ENCODE assay signal across 15 cellular contexts in the genomic region with DNA sequence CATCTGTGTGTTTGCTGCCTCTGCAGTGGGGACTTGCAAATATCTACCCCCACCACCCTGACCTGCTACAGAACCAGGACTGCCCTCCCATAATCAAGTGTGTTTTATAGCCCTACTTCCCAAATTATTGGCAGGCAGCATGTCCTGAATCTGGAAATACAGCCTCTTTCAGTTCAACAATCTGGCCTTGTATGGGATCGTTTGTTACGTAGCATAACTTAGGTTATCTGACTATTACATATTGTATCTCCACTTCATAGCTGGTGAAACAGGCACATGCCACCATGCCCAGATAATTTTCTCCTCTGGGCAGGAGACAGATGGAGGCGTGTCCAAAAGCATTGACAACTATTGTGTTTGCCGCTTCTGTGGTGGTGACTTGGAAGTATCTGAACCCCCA.
A peak's percentile ranks its signal among the peaks of the same experiment; 100 is the strongest.
DNase-seq lines count a peak whose midpoint lies in the region; ATAC-seq and TF ChIP-seq lines count a peak whose summit lies in the region.
"Had no signal": no experiment of that assay in that cellular context is flagged by ENCODE, and none has a peak within 500 bp of the region (broad histone marks: within the 10 kb centered on the region; RNA-seq: fewer than 3 reads in every experiment).

No MANE protein-coding gene starts in this region.

- peak overlapping the region; percentile 73 for H3K27ac Mint-ChIP-seq in activated T-helper 17 cell treated with anti-CD3 and anti-CD28 coated beads, Interleukin-2, amount 50 U/mL, for 72 hours
- peak overlapping the region; percentile 99 for H3K27ac Mint-ChIP-seq in central memory CD8-positive, alpha-beta T cell (ENCODE audit: low read depth)
- H3K27ac Mint-ChIP-seq in activated CD8-positive, alpha-beta memory T cell treated with anti-CD3 and anti-CD28 coated beads, Interleukin-2, amount 10 ng/mL, durations not matched to agents 7 days and 5 days: no peak overlapping the region
- H3K27ac Mint-ChIP-seq: CD4-positive, CD25-positive, alpha-beta regulatory T cell; CD8-positive, alpha-beta T cell had no signal

- H3K4me1 Mint-ChIP-seq in activated T-helper 17 cell treated with anti-CD3 and anti-CD28 coated beads, Interleukin-2, amount 50 U/mL, for 72 hours: peaks cover 6% of the 10 kb centered on the region
- H3K4me1 Mint-ChIP-seq in central memory CD8-positive, alpha-beta T cell: peaks cover 24% of the 10 kb centered on the region
- peaks cover 7% of the 10 kb centered on the region for H3K4me1 Mint-ChIP-seq in activated CD8-positive, alpha-beta memory T cell treated with anti-CD3 and anti-CD28 coated beads, Interleukin-2, amount 10 ng/mL, durations not matched to agents 7 days and 5 days

- H3K4me1 ChIP-seq in HCT116 (ENCODE audit: control insufficient read depth in 1 of 2, insufficient read depth in 2 of 2, low read length in 2 of 2): no peaks in the 10 kb centered on the region
- H3K4me1 ChIP-seq in osteoblast (ENCODE audit: insufficient read depth, low read length): no peaks in the 10 kb centered on the region
- H3K4me1 ChIP-seq: Caco-2 had no signal

- POLR2A ChIA-PET in HCT116 (lab: Charles Lee): no interaction called here

- H3K79me2 ChIP-seq in HCT116 (ENCODE audit: insufficient read depth, low read length) (no peaks in the 10 kb centered on the region), osteoblast (ENCODE audit: insufficient read depth, low read length) (no peaks in the 10 kb centered on the region)

- intact Hi-C loops in HCT116 (cut with micrococcal nuclease): no loop called here

- H3K27me3 Mint-ChIP-seq in activated T-helper 17 cell treated with anti-CD3 and anti-CD28 coated beads, Interleukin-2, amount 50 U/mL, for 72 hours: no peaks in the 10 kb centered on the region
- H3K27me3 Mint-ChIP-seq in central memory CD8-positive, alpha-beta T cell: peaks cover 11% of the 10 kb centered on the region
- peaks cover 3% of the 10 kb centered on the region for H3K27me3 Mint-ChIP-seq in activated CD8-positive, alpha-beta memory T cell treated with anti-CD3 and anti-CD28 coated beads, Interleukin-2, amount 10 ng/mL, durations not matched to agents 7 days and 5 days

- H3K4me3 Mint-ChIP-seq in activated T-helper 17 cell treated with anti-CD3 and anti-CD28 coated beads, Interleukin-2, amount 50 U/mL, for 72 hours: no peak overlapping the region
- H3K4me3 Mint-ChIP-seq in central memory CD8-positive, alpha-beta T cell: no peak overlapping the region
- H3K4me3 Mint-ChIP-seq in activated CD8-positive, alpha-beta memory T cell treated with anti-CD3 and anti-CD28 coated beads, Interleukin-2, amount 10 ng/mL, durations not matched to agents 7 days and 5 days: no peak overlapping the region
- H3K4me3 Mint-ChIP-seq: CD4-positive, CD25-positive, alpha-beta regulatory T cell; CD8-positive, alpha-beta T cell; H9 had no signal

- DNase-seq in HCT116 (ENCODE audit: low read depth, low spot score) (no peak), osteoblast (ENCODE audit: insufficient read length, low spot score, missing footprints) (peak; percentile 41), ecto neural progenitor cell (ENCODE audit: low spot score) (no peak)
- no peak for DNase-seq in central memory CD8-positive, alpha-beta T cell (ENCODE audit: low spot score in 2 of 2)
- DNase-seq in activated CD4-positive, alpha-beta T cell treated with anti-CD3 and anti-CD28 coated beads for 4 hours: no peak
- DNase-seq in activated CD8-positive, alpha-beta memory T cell treated with anti-CD3 and anti-CD28 coated beads, Interleukin-2, amount 10 ng/mL, durations not matched to agents 7 days and 5 days: no peak
- DNase-seq: Caco-2; CD4-positive, CD25-positive, alpha-beta regulatory T cell; CD8-positive, alpha-beta T cell; DMS153; DND-41; GM23248; H9 had no signal

- CTCF ChIA-PET in HCT116 (lab: Charles Lee): no interaction called here
- CTCF ChIA-PET in activated CD8-positive, alpha-beta memory T cell treated with anti-CD3 and anti-CD28 coated beads, Interleukin-2, amount 10 ng/mL, durations not matched to agents 7 days and 5 days (lab: Charles Lee): interaction anchor here (1.2 kb wide), 1 partner anchor 10 kb away, joined by 3 read pairs; no protein-coding TSS in a partner anchor

- H3K36me3 Mint-ChIP-seq in activated T-helper 17 cell treated with anti-CD3 and anti-CD28 coated beads, Interleukin-2, amount 50 U/mL, for 72 hours (ENCODE audit: low read depth): no peaks in the 10 kb centered on the region
- peaks cover 15% of the 10 kb centered on the region for H3K36me3 Mint-ChIP-seq in central memory CD8-positive, alpha-beta T cell (ENCODE audit: insufficient read depth)
- H3K36me3 Mint-ChIP-seq in activated CD8-positive, alpha-beta memory T cell treated with anti-CD3 and anti-CD28 coated beads, Interleukin-2, amount 10 ng/mL, durations not matched to agents 7 days and 5 days: peaks cover 3% of the 10 kb centered on the region
- H3K36me3 Mint-ChIP-seq: CD4-positive, CD25-positive, alpha-beta regulatory T cell; CD8-positive, alpha-beta T cell had no signal

- H3K27ac ChIP-seq in HCT116 (ENCODE audit: low read depth, low read length) (no peak overlapping the region), osteoblast (ENCODE audit: low read depth, low read length) (no peak overlapping the region)
- H3K27ac ChIP-seq: C4-2B, GM23248 had no signal

- RAD21 ChIA-PET in HCT116 (lab: Charles Lee; ENCODE audit: low non-redundant PET in 1 of 2, low total read pairs in 2 of 2, uncharacterized antibody in 2 of 2, unreplicated experiment in 2 of 2): no interaction called here

- TF ChIP-seq POLR2A in HCT116 (IDR thresholded peaks at IDR 0.05; ENCODE audit: borderline replicate concordance, extremely low read depth, insufficient read depth, insufficient read length): no peak

- H3K4me2 ChIP-seq in HCT116 (ENCODE audit: low read length): no peak overlapping the region
- no peak overlapping the region for H3K4me2 ChIP-seq in osteoblast (ENCODE audit: insufficient read depth, low read length)

- H3K9ac ChIP-seq in HCT116 (ENCODE audit: low read length): no peak overlapping the region
- H3K9ac ChIP-seq: GM23248 had no signal

- BruUV-seq in HCT116 (replicated peaks; lab: Mats Ljungman, UMichigan): no TSS peak

- H3K9me3 ChIP-seq in HCT116 (ENCODE audit: control insufficient read depth in 1 of 2, insufficient read depth in 1 of 2, low read depth in 1 of 2, low read length in 2 of 2) (peaks cover 0 to 9% of the 10 kb centered on the region in 2 experiments; a peak in 1 of 4 replicates), osteoblast (ENCODE audit: low read depth, low read length) (no peaks in the 10 kb centered on the region)

- no peak for TF ChIP-seq CTCF in HCT116 (IDR thresholded peaks at IDR 0.05 in 2 of 3, conservative IDR thresholded peaks at IDR 0.05 in 1 of 3; ENCODE audit: borderline replicate concordance in 1 of 3, insufficient read depth in 1 of 3, low read depth in 2 of 3, low read length in 2 of 3)
- TF ChIP-seq CTCF in osteoblast (IDR thresholded peaks at IDR 0.05; ENCODE audit: extremely low read depth, low read depth, low read length): no peak

- H3K27me3 ChIP-seq in HCT116 (ENCODE audit: insufficient read depth, low read length): no peaks in the 10 kb centered on the region
- peaks cover 13% of the 10 kb centered on the region for H3K27me3 ChIP-seq in osteoblast (ENCODE audit: insufficient read depth, low read length)

- no peak overlapping the region for H2AFZ ChIP-seq in HCT116 (ENCODE audit: low read depth, low read length, poor library complexity, severe bottlenecking)
- H2AFZ ChIP-seq in osteoblast (ENCODE audit: low read length): no peak overlapping the region
- H2AFZ ChIP-seq: GM23248 had no signal

- H3K9me3 Mint-ChIP-seq in activated T-helper 17 cell treated with anti-CD3 and anti-CD28 coated beads, Interleukin-2, amount 50 U/mL, for 72 hours: peaks cover 7% of the 10 kb centered on the region
- peaks cover 5% of the 10 kb centered on the region for H3K9me3 Mint-ChIP-seq in central memory CD8-positive, alpha-beta T cell
- H3K9me3 Mint-ChIP-seq in activated CD8-positive, alpha-beta memory T cell treated with anti-CD3 and anti-CD28 coated beads, Interleukin-2, amount 10 ng/mL, durations not matched to agents 7 days and 5 days (ENCODE audit: low read depth): no peaks in the 10 kb centered on the region
- H3K9me3 Mint-ChIP-seq: CD8-positive, alpha-beta T cell had no signal

- H4K20me1 ChIP-seq in HCT116 (ENCODE audit: insufficient read depth) (no peaks in the 10 kb centered on the region), osteoblast (ENCODE audit: insufficient read depth, low read length) (no peaks in the 10 kb centered on the region)

- no peaks in the 10 kb centered on the region for H3K36me3 ChIP-seq in HCT116 (ENCODE audit: control insufficient read depth in 1 of 2, insufficient read depth in 2 of 2, low read length in 2 of 2)
- H3K36me3 ChIP-seq in osteoblast (ENCODE audit: insufficient read depth, low read length): no peaks in the 10 kb centered on the region

- H3K4me3 ChIP-seq in HCT116 (replicated peaks in 1 of 2; ENCODE audit: low read depth in 1 of 2, low read length in 2 of 2): no peak overlapping the region
- H3K4me3 ChIP-seq in osteoblast (ENCODE audit: insufficient read depth, low read length): no peak overlapping the region
- H3K4me3 ChIP-seq: GM23248 had no signal

- no peaks in the 10 kb centered on the region for H3K9me2 ChIP-seq in HCT116 (ENCODE audit: insufficient read depth)

- TF ChIP-seq RAD21 in HCT116 (IDR thresholded peaks at IDR 0.05; ENCODE audit: low read depth): no peak

- ATAC-seq in HCT116: no peak
- ATAC-seq in activated T-helper 17 cell treated with anti-CD3 and anti-CD28 coated beads, Interleukin-2, amount 50 U/mL, for 72 hours (replicated peaks): no peak
- ATAC-seq in central memory CD8-positive, alpha-beta T cell (replicated peaks; ENCODE audit: extremely low read depth, poor library complexity, severe bottlenecking): no peak
- no peak for ATAC-seq in activated CD8-positive, alpha-beta memory T cell treated with anti-CD3 and anti-CD28 coated beads, Interleukin-2, amount 10 ng/mL, durations not matched to agents 7 days and 5 days
- ATAC-seq: CD8-positive, alpha-beta T cell had no signal

TF ChIP-seq in HCT116, 20 proteins besides CTCF, POLR2A, EP300 and RAD21:
- TF ChIP-seq EGR1 (IDR thresholded peaks at IDR 0.05; ENCODE audit: low read depth) (no peak), TCF7L2 (IDR thresholded peaks at IDR 0.05; ENCODE audit: borderline replicate concordance, extremely low read depth, insufficient read depth, insufficient read length) (no peak), JUND (IDR thresholded peaks at IDR 0.05) (no peak), CBX3 (IDR thresholded peaks at IDR 0.05; ENCODE audit: low read depth) (peak; percentile 19; the same call in 1 of the 2 replicates), POLR2AphosphoS5 (IDR thresholded peaks at IDR 0.05; ENCODE audit: low read depth, low read length) (no peak), FOSL1 (IDR thresholded peaks at IDR 0.05; ENCODE audit: low read depth) (no peak)
- TF ChIP-seq, protein P1, sequence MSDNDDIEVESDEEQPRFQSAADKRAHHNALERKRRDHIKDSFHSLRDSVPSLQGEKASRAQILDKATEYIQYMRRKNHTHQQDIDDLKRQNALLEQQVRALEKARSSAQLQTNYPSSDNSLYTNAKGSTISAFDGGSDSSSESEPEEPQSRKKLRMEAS (IDR thresholded peaks at IDR 0.05): no peak
